ENCODE assay signal across 22 cellular contexts in the genomic region with DNA sequence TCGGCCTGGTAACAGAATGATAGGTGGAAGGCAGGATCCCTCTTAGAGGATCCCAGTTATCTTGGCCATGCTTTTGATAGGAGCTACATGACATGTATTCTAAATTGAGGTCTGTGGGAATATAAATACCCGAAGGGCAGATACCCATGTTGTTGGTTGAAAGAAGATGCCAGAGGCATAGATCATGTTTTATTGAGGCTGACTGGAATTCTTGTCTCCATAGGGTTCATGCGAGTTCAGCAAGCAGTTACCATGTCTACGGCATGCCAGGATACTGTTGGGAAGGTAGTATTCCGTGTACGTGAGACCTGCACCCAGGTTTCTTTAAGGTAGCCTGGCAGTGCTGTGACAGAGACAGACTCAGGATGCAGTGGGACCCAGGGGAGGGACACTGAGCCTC.
DNase-seq lines count a peak whose midpoint lies in the region; ATAC-seq and TF ChIP-seq lines count a peak whose summit lies in the region.
"Had no signal": no experiment of that assay in that cellular context is flagged by ENCODE, and none has a peak within 500 bp of the region (broad histone marks: within the 10 kb centered on the region; RNA-seq: fewer than 3 reads in every experiment).

No MANE protein-coding gene starts in this region.

- ATAC-seq in WTC11 (no peak), HG03139 (IDR thresholded peaks at IDR 0.05; ENCODE audit: unreplicated experiment) (no peak)
- no peak for ATAC-seq in activated CD8-positive, alpha-beta memory T cell treated with anti-CD3 and anti-CD28 coated beads, Interleukin-2, amount 10 ng/mL, durations not matched to agents 7 days and 5 days
- ATAC-seq: CD8-positive, alpha-beta T cell; HCT116; Right ventricle myocardium inferior had no signal

- CTCF ChIA-PET in WTC11 (lab: Charles Lee), result no interaction called here
- CTCF ChIA-PET in activated CD8-positive, alpha-beta memory T cell treated with anti-CD3 and anti-CD28 coated beads, Interleukin-2, amount 10 ng/mL, durations not matched to agents 7 days and 5 days (lab: Charles Lee), result interaction anchor here (1.5 kb wide), 1 partner anchor 43 kb away, joined by 3 read pairs; no protein-coding TSS in a partner anchor

- H2BK120ac ChIP-seq in H9 (ENCODE audit: low read depth, low read length, poor library complexity, severe bottlenecking) (no peak overlapping the region), mesendoderm (ENCODE audit: low read depth, low read length) (no peak overlapping the region)

- H4K91ac ChIP-seq in H9 (ENCODE audit: insufficient read length, low read depth, low read length), result no peak overlapping the region

- H3K9ac ChIP-seq in H9 (ENCODE audit: extremely low read depth, insufficient read length, low read length) (no peak overlapping the region), mesendoderm (ENCODE audit: low read length) (no peak overlapping the region), skeletal muscle tissue (ENCODE audit: low read depth in 1 of 3, low read length in 3 of 3) (no peak overlapping the region)

- WGBS in H9 (ENCODE audit: extremely low coverage, insufficient read length, low lambda C conversion rate), result no CpG with 5 or more reads among the region's 6 CpGs
- no CpG with 5 or more reads among the region's 6 CpGs for WGBS in mesendoderm (ENCODE audit: extremely low coverage, insufficient coverage, low lambda C conversion rate)

- no peak overlapping the region for H3K4me2 ChIP-seq in H9 (ENCODE audit: insufficient read depth, insufficient read length, low read length)
- no peak overlapping the region for H3K4me2 ChIP-seq in mesendoderm (ENCODE audit: low read length)

- H3K27me3 ChIP-seq in H9 (ENCODE audit: insufficient read depth, low read length), result no peaks in the 10 kb centered on the region
- H3K27me3 ChIP-seq in mesendoderm (ENCODE audit: insufficient read depth, low read length, poor library complexity), result no peaks in the 10 kb centered on the region
- no peaks in the 10 kb centered on the region for H3K27me3 ChIP-seq in skeletal muscle tissue (ENCODE audit: control insufficient read depth in 3 of 3, insufficient read depth in 3 of 3, low read length in 3 of 3)
- H3K27me3 ChIP-seq: MG63, SJSA1 had no signal

- H2AK5ac ChIP-seq in H9 (ENCODE audit: insufficient read length, low read length) (no peak overlapping the region), mesendoderm (ENCODE audit: low read length) (peak overlapping the region; percentile 12)

- H3K4me1 ChIP-seq in H9 (ENCODE audit: insufficient read depth, low read length) (peaks cover 2% of the 10 kb centered on the region; the same call in 1 of the 2 replicates), mesendoderm (ENCODE audit: control insufficient read depth, low read depth, low read length) (peaks cover 1% of the 10 kb centered on the region), skeletal muscle tissue (ENCODE audit: control insufficient read depth in 3 of 3, insufficient read depth in 3 of 3, low read length in 3 of 3) (peaks cover 29 to 34% (median 34%) of the 10 kb centered on the region in 3 donors)

- H3K27ac Mint-ChIP-seq in H9 (peak overlapping the region in 2 of 3 experiments; percentile 25 to 62; a peak in 2 of 7 replicates), WTC11 (peak overlapping the region; percentile 46; the same call in 1 of the 2 replicates)
- H3K27ac Mint-ChIP-seq in activated CD8-positive, alpha-beta memory T cell treated with anti-CD3 and anti-CD28 coated beads, Interleukin-2, amount 10 ng/mL, durations not matched to agents 7 days and 5 days, result no peak overlapping the region

- H3K9me3 ChIP-seq in H9 (ENCODE audit: control insufficient read depth, low read depth, low read length) (no peaks in the 10 kb centered on the region), skeletal muscle tissue (ENCODE audit: control insufficient read depth in 3 of 3, low read length in 3 of 3) (no peaks in the 10 kb centered on the region)
- H3K9me3 ChIP-seq: MG63, SJSA1 had no signal

- H3K36me3 Mint-ChIP-seq in H9 (ENCODE audit: insufficient read depth in 1 of 3, low read depth in 3 of 3), result no peaks in the 10 kb centered on the region
- no peaks in the 10 kb centered on the region for H3K36me3 Mint-ChIP-seq in WTC11
- H3K36me3 Mint-ChIP-seq in activated CD8-positive, alpha-beta memory T cell treated with anti-CD3 and anti-CD28 coated beads, Interleukin-2, amount 10 ng/mL, durations not matched to agents 7 days and 5 days, result no peaks in the 10 kb centered on the region

- H3K4me1 Mint-ChIP-seq in H9 (peaks cover 40 to 52% of the 10 kb centered on the region in 2 experiments), WTC11 (peaks cover 49% of the 10 kb centered on the region)
- peaks cover 3% of the 10 kb centered on the region for H3K4me1 Mint-ChIP-seq in activated CD8-positive, alpha-beta memory T cell treated with anti-CD3 and anti-CD28 coated beads, Interleukin-2, amount 10 ng/mL, durations not matched to agents 7 days and 5 days
- H3K4me1 Mint-ChIP-seq: IgD-negative memory B cell had no signal

- DNase-seq in H9 (no peak), WTC11 (ENCODE audit: low spot score) (no peak), mesendoderm (no peak), NCI-H187 treated with DMSO at 0.1 percent for 48 hours (lab: John Stamatoyannopoulos, UW) (no peak)
- no peak for DNase-seq in activated CD8-positive, alpha-beta memory T cell treated with anti-CD3 and anti-CD28 coated beads, Interleukin-2, amount 10 ng/mL, durations not matched to agents 7 days and 5 days
- DNase-seq: AML-193; C1 segment of cervical spinal cord; CD8-positive, alpha-beta T cell; GDM1; MG63; NCI-H1048; NCI-H1436; NCI-H2029; NCI-H345; NCI-H524 treated with DMSO at 0.1 percent for 48 hours had no signal

- H3K4me3 Mint-ChIP-seq in H9, result no peak overlapping the region
- no peak overlapping the region for H3K4me3 Mint-ChIP-seq in WTC11
- no peak overlapping the region for H3K4me3 Mint-ChIP-seq in activated CD8-positive, alpha-beta memory T cell treated with anti-CD3 and anti-CD28 coated beads, Interleukin-2, amount 10 ng/mL, durations not matched to agents 7 days and 5 days
- H3K4me3 Mint-ChIP-seq: CD8-positive, alpha-beta T cell; GM23338; IgD-negative memory B cell had no signal

- H3K4ac ChIP-seq in H9 (ENCODE audit: low read depth, low read length) (no peak overlapping the region), mesendoderm (ENCODE audit: low read depth, low read length) (no peak overlapping the region)

- no peaks in the 10 kb centered on the region for H3K27me3 Mint-ChIP-seq in H9 (ENCODE audit: low read depth)
- no peaks in the 10 kb centered on the region for H3K27me3 Mint-ChIP-seq in WTC11 (ENCODE audit: low read depth)
- H3K27me3 Mint-ChIP-seq in activated CD8-positive, alpha-beta memory T cell treated with anti-CD3 and anti-CD28 coated beads, Interleukin-2, amount 10 ng/mL, durations not matched to agents 7 days and 5 days, result no peaks in the 10 kb centered on the region
- H3K27me3 Mint-ChIP-seq: IgD-negative memory B cell had no signal

- H4K8ac ChIP-seq in H9 (replicated peaks; ENCODE audit: insufficient read length, low read depth, low read length) (no peak overlapping the region), mesendoderm (ENCODE audit: low read depth, low read length) (no peak overlapping the region)

- H2BK15ac ChIP-seq in H9 (ENCODE audit: low read depth, low read length) (no peak overlapping the region), mesendoderm (replicated peaks; ENCODE audit: low read depth) (no peak overlapping the region)

- H3K27ac ChIP-seq in H9 (ENCODE audit: insufficient read length, low read depth, low read length) (no peak overlapping the region), mesendoderm (ENCODE audit: low read depth, low read length) (no peak overlapping the region), skeletal muscle tissue (ENCODE audit: low read depth, low read length) (peak overlapping the region; percentile 59)
- H3K27ac ChIP-seq: SJSA1 had no signal

- H3T11ph ChIP-seq in H9 (ENCODE audit: low read length), result no peak overlapping the region

- no peak overlapping the region for H3K23ac ChIP-seq in H9 (ENCODE audit: insufficient read length, low read depth, low read length)
- no peak overlapping the region for H3K23ac ChIP-seq in mesendoderm (ENCODE audit: low read length)

- TF ChIP-seq CTCF in H9 (conservative IDR thresholded peaks at IDR 0.05), result no peak
- TF ChIP-seq CTCF in WTC11 (IDR thresholded peaks at IDR 0.05), result no peak

- H3K56ac ChIP-seq in H9 (ENCODE audit: insufficient read length, low read depth, low read length) (no peak overlapping the region), mesendoderm (ENCODE audit: low read length) (peak overlapping the region; percentile 12)

- no peak overlapping the region for H3K14ac ChIP-seq in H9 (ENCODE audit: insufficient read depth, low read length)

- H3K36me3 ChIP-seq in mesendoderm (ENCODE audit: control insufficient read depth, insufficient read depth, low read length) (no peaks in the 10 kb centered on the region), skeletal muscle tissue (ENCODE audit: control insufficient read depth in 3 of 3, insufficient read depth in 3 of 3, low read length in 3 of 3) (no peaks in the 10 kb centered on the region)
- H3K36me3 ChIP-seq: MG63, SJSA1 had no signal

- no peak overlapping the region for H2BK20ac ChIP-seq in H9 (ENCODE audit: low read depth, low read length, poor library complexity, severe bottlenecking)

- H3K4me3 ChIP-seq in mesendoderm (ENCODE audit: low read length), result no peak overlapping the region
- peak overlapping the region in 1 of 3 donors; percentile 15 for H3K4me3 ChIP-seq in skeletal muscle tissue (ENCODE audit: low read length in 3 of 3)
- H3K4me3 ChIP-seq: GM23338, MG63, SJSA1 had no signal

- H2BK12ac ChIP-seq in H9 (ENCODE audit: insufficient read length, low read depth, low read length), result no peak overlapping the region

- H3K79me2 ChIP-seq in H9 (ENCODE audit: insufficient read depth, low read length), result no peaks in the 10 kb centered on the region
- no peaks in the 10 kb centered on the region for H3K79me2 ChIP-seq in mesendoderm (ENCODE audit: control insufficient read depth, insufficient read depth, low read length)

- H2BK5ac ChIP-seq in H9 (ENCODE audit: insufficient read length, low read length), result no peak overlapping the region
- no peak overlapping the region for H2BK5ac ChIP-seq in mesendoderm (ENCODE audit: low read length)

- no peaks in the 10 kb centered on the region for H3K23me2 ChIP-seq in H9 (ENCODE audit: insufficient read length, low read depth, low read length, poor library complexity, severe bottlenecking)

- H3K18ac ChIP-seq in H9 (ENCODE audit: insufficient read length, low read depth, low read length), result no peak overlapping the region
- no peak overlapping the region for H3K18ac ChIP-seq in mesendoderm (ENCODE audit: low read length)

- no peaks in the 10 kb centered on the region for H3K9me3 Mint-ChIP-seq in H9
- no peaks in the 10 kb centered on the region for H3K9me3 Mint-ChIP-seq in WTC11
- no peaks in the 10 kb centered on the region for H3K9me3 Mint-ChIP-seq in activated CD8-positive, alpha-beta memory T cell treated with anti-CD3 and anti-CD28 coated beads, Interleukin-2, amount 10 ng/mL, durations not matched to agents 7 days and 5 days (ENCODE audit: low read depth)
- H3K9me3 Mint-ChIP-seq: CD8-positive, alpha-beta T cell; GM23338; IgD-negative memory B cell had no signal

- H2AFZ ChIP-seq in H9 (ENCODE audit: low read length), result no peak overlapping the region
- H2AFZ ChIP-seq: GM23338 had no signal

- no peaks in the 10 kb centered on the region for H3K79me1 ChIP-seq in H9 (ENCODE audit: insufficient read depth, low read depth, low read length, poor library complexity, severe bottlenecking)
- no peaks in the 10 kb centered on the region for H3K79me1 ChIP-seq in mesendoderm (ENCODE audit: low read length)

- POLR2A ChIA-PET in WTC11 (lab: Charles Lee), result no interaction called here

- H4K5ac ChIP-seq in H9 (ENCODE audit: insufficient read length, low read depth, low read length), result no peak overlapping the region
- no peak overlapping the region for H4K5ac ChIP-seq in mesendoderm (ENCODE audit: low read length)

- no peaks in the 10 kb centered on the region for H4K20me1 ChIP-seq in H9 (ENCODE audit: control insufficient read depth, insufficient read depth, insufficient read length)
